9 cellular contexts compared by ENCODE assay signal in genomic region chr3:72082121-72082715, GRCh38.
DNase-seq lines count a peak whose midpoint lies in the region; ATAC-seq, FAIRE-seq and TF ChIP-seq lines count a peak whose summit lies in the region.
"Had no signal": no experiment of that assay in that cellular context is flagged by ENCODE, and none has a peak within 500 bp of the region (broad histone marks: within the 10 kb centered on the region; RNA-seq: fewer than 3 reads in every experiment).

No MANE protein-coding gene starts in this region.

- no peaks in the 10 kb centered on the region for H3K36me3 ChIP-seq in Loucy (ENCODE audit: insufficient read depth, low read length)

- peak; percentile 57 for ATAC-seq in GM21576 (IDR thresholded peaks at IDR 0.05; ENCODE audit: unreplicated experiment)

- peaks cover 0 to 3% (median 0%) of the 10 kb centered on the region in 3 donors for H3K27me3 Mint-ChIP-seq in immature natural killer cell (ENCODE audit: low read depth in 3 of 3)
- H3K27me3 Mint-ChIP-seq: activated naive CD8-positive, alpha-beta T cell had no signal

- no peaks in the 10 kb centered on the region for H3K9me3 ChIP-seq in Loucy (ENCODE audit: insufficient read depth, low read depth, low read length)

- H3K4me1 ChIP-seq in Loucy (ENCODE audit: insufficient read depth, low read length, poor library complexity, severe bottlenecking) = peaks cover 90% of the 10 kb centered on the region

- peak overlapping the region in 2 of 6 donors; percentile 7 to 62 for H3K27ac Mint-ChIP-seq in immature natural killer cell
- H3K27ac Mint-ChIP-seq: activated naive CD8-positive, alpha-beta T cell had no signal

- H2AFZ ChIP-seq in Loucy (ENCODE audit: low read length) = no peak overlapping the region

- H3K4me3 Mint-ChIP-seq in immature natural killer cell = peak overlapping the region in 1 of 5 donors; percentile 40
- H3K4me3 Mint-ChIP-seq: activated naive CD8-positive, alpha-beta T cell had no signal

- DNase-seq in ELF-1 (ENCODE audit: low read depth, low spot score) (peak; percentile 59), germinal center (ENCODE audit: low spot score) (peak; percentile 62), ecto neural progenitor cell (ENCODE audit: low spot score) (no peak), immature natural killer cell (no peak), D721Med (ENCODE audit: insufficient read length, low spot score) (no peak), DMS79 (lab: John Stamatoyannopoulos, UW) (no peak)

- H3K9me2 ChIP-seq in Loucy (replicated peaks; ENCODE audit: low read depth, low read length) = no peaks in the 10 kb centered on the region

- FAIRE-seq in D721Med (lab: Jason Lieb, UNC) = no peak

- peaks cover 28 to 41% of the 10 kb centered on the region in 2 donors for H3K4me1 Mint-ChIP-seq in immature natural killer cell

- peak overlapping the region; percentile 40 for H3K4me3 ChIP-seq in Loucy (ENCODE audit: low read length, poor library complexity, severe bottlenecking)

- TF ChIP-seq CTCF in Loucy (conservative IDR thresholded peaks at IDR 0.05; ENCODE audit: low read length) = no peak
- no peak for TF ChIP-seq CTCF in D721Med (IDR thresholded peaks at IDR 0.05; ENCODE audit: insufficient read depth, missing control alignments)

- H3K4me2 ChIP-seq in Loucy (ENCODE audit: low read depth, low read length, poor library complexity, severe bottlenecking) = peak overlapping the region; percentile 72

- H3K9me3 Mint-ChIP-seq in immature natural killer cell = peaks cover 0 to 3% (median 0%) of the 10 kb centered on the region in 6 donors

- H3F3A ChIP-seq in Loucy (ENCODE audit: low read depth) = peaks cover 8% of the 10 kb centered on the region; the same call in 1 of the 2 replicates

- H3K79me2 ChIP-seq in Loucy (ENCODE audit: insufficient read depth, low read length) = no peaks in the 10 kb centered on the region

- no peaks in the 10 kb centered on the region for H4K20me1 ChIP-seq in Loucy (ENCODE audit: insufficient read depth, low read length, poor library complexity, severe bottlenecking)

- no peaks in the 10 kb centered on the region for H3K27me3 ChIP-seq in Loucy (ENCODE audit: insufficient read depth, low read length, poor library complexity, severe bottlenecking)

- H3K9ac ChIP-seq in Loucy (ENCODE audit: low read depth, low read length, poor library complexity, severe bottlenecking) = peak overlapping the region; percentile 48

- no peaks in the 10 kb centered on the region for H3K36me3 Mint-ChIP-seq in immature natural killer cell
- H3K36me3 Mint-ChIP-seq: activated naive CD8-positive, alpha-beta T cell had no signal

Comparison
In these comparisons a context has a peak if more than half of its experiments do, and no peak if none do; other contexts are left out.
1. DNase-seq: peak in ELF-1 (single experiment) and germinal center (single experiment); none in ecto neural progenitor cell (single experiment), immature natural killer cell (0 of 3), D721Med (single experiment) and DMS79 (single experiment).